Comparison of ENCODE assay signal across 1 cellular context in genomic region chr11:69640260-69640994, GRCh38.
TF ChIP-seq lines count a peak whose summit lies in the region.

No MANE protein-coding gene starts in this region.

TF ChIP-seq in H1, 55 proteins besides CTCF, POLR2A, EP300 and RAD21:
- TF ChIP-seq POU5F1 (IDR thresholded peaks at IDR 0.05; ENCODE audit: low read depth, low read length) = no peak
- TF ChIP-seq YY1 (IDR thresholded peaks at IDR 0.05; ENCODE audit: low read depth, low read length) = peak; percentile 85
- TF ChIP-seq RFX5 (IDR thresholded peaks at IDR 0.05; ENCODE audit: borderline replicate concordance, low read depth, low read length) = 0 out of 2 replicates have a peak, but pooled peaks have one; percentile 37
- 0 out of 2 replicates have a peak, but pooled peaks have one; percentile 3 for TF ChIP-seq RBBP5 (IDR thresholded peaks at IDR 0.05; ENCODE audit: borderline replicate concordance, low read depth, low read length)
- no peak for TF ChIP-seq USF2 (IDR thresholded peaks at IDR 0.05; ENCODE audit: low read length)
- TF ChIP-seq CTBP2 (IDR thresholded peaks at IDR 0.05; ENCODE audit: borderline replicate concordance, insufficient read depth, insufficient read length, low read length) = no peak
- TF ChIP-seq ASH2L (IDR thresholded peaks at IDR 0.05; ENCODE audit: low read length) = peak; percentile 63
- peak; percentile 21; the same call in 1 of the 2 replicates for TF ChIP-seq MAX (IDR thresholded peaks at IDR 0.05)
- peak; percentile 47 for TF ChIP-seq CHD7 (IDR thresholded peaks at IDR 0.05; ENCODE audit: insufficient replicate concordance, low read length)
- TF ChIP-seq BACH1 (IDR thresholded peaks at IDR 0.05; ENCODE audit: low read length) = peak; percentile 52; the same call in 1 of the 2 replicates
- no peak for TF ChIP-seq CEBPB (IDR thresholded peaks at IDR 0.05; ENCODE audit: low read depth, low read length)
- peak; percentile 10 for TF ChIP-seq EZH2 (IDR thresholded peaks at IDR 0.05; ENCODE audit: low read depth, low read length, severe bottlenecking)
- TF ChIP-seq EGR1 (IDR thresholded peaks at IDR 0.05; ENCODE audit: borderline replicate concordance, low read depth, low read length) = no peak; the same call in 1 of the 2 replicates
